Comparison of ENCODE assay signal across 19 cellular contexts in genomic region chr5:57539281-57539701, GRCh38. TPM values are rescaled to one million over a fixed set of nuclear protein-coding genes. Genes with fewer than 3 reads are reported as not detected.
DNase-seq lines count a peak whose midpoint lies in the region; TF ChIP-seq lines count a peak whose summit lies in the region.
"Had no signal": no experiment of that assay in that cellular context is flagged by ENCODE, and none has a peak within 500 bp of the region (broad histone marks: within the 10 kb centered on the region; RNA-seq: fewer than 3 reads in every experiment).

No MANE protein-coding gene starts in this region.

- no peak overlapping the region for H2BK5ac ChIP-seq in mesenchymal stem cell (ENCODE audit: low read depth, low read length, poor library complexity, severe bottlenecking)

- in situ Hi-C loops in astrocyte of the spinal cord (cut with HindIII; ENCODE audit: low sequenced_read_pairs) = no loop called here

- WGBS in mesenchymal stem cell = 89% methylated on average over 3 of the region's 3 CpGs

- no peaks in the 10 kb centered on the region for H3K36me3 ChIP-seq in mesenchymal stem cell (ENCODE audit: control insufficient read depth in 1 of 2, insufficient read depth in 2 of 2, low read depth in 1 of 2, low read length in 2 of 2)
- H3K36me3 ChIP-seq: prostate gland, SJCRH30, stomach, upper lobe of right lung had no signal

- no peak overlapping the region for H3K4ac ChIP-seq in mesenchymal stem cell (ENCODE audit: low read depth in 1 of 2, low read length in 2 of 2)

- no peak overlapping the region for H2AK5ac ChIP-seq in mesenchymal stem cell (ENCODE audit: low read length, severe bottlenecking)

- no peak overlapping the region for H4K91ac ChIP-seq in mesenchymal stem cell (ENCODE audit: low read length)

- no peaks in the 10 kb centered on the region for H3K27me3 ChIP-seq in mesenchymal stem cell (ENCODE audit: control insufficient read depth in 1 of 2, insufficient read depth in 1 of 2, low read length in 2 of 2)
- H3K27me3 ChIP-seq: SJCRH30, stomach, upper lobe of right lung had no signal

- H2BK15ac ChIP-seq in mesenchymal stem cell (ENCODE audit: low read depth, poor library complexity, severe bottlenecking) = no peak overlapping the region

- no peaks in the 10 kb centered on the region for H3K9me3 ChIP-seq in mesenchymal stem cell (ENCODE audit: control insufficient read depth, low read length)
- H3K9me3 ChIP-seq: A549, prostate gland, SJCRH30, stomach, upper lobe of right lung had no signal

- H2BK12ac ChIP-seq in mesenchymal stem cell (ENCODE audit: low read length in 2 of 2) = no peak overlapping the region

- H2AFZ ChIP-seq in mesenchymal stem cell (ENCODE audit: low read depth, low read length) = no peak overlapping the region
- H2AFZ ChIP-seq: GM23338 had no signal

- H2BK120ac ChIP-seq in mesenchymal stem cell (ENCODE audit: low read depth, low read length) = no peak overlapping the region

- H3K9ac ChIP-seq in mesenchymal stem cell (ENCODE audit: low read length) = peak overlapping the region; percentile 82

- H4K8ac ChIP-seq in mesenchymal stem cell (ENCODE audit: low read length) = no peak overlapping the region

- peak; percentile 18 for DNase-seq in AG08396 (ENCODE audit: low spot score)
- DNase-seq in HFF-Myc (ENCODE audit: extremely low read depth, low read depth) = peak; percentile 87
- DNase-seq in astrocyte of the spinal cord (ENCODE audit: low read depth, low spot score) = peak; percentile 42
- DNase-seq in mesenchymal stem cell = peak; percentile 22
- DNase-seq in NCI-H2081 treated with DMSO at 0.1 percent for 48 hours (lab: John Stamatoyannopoulos, UW) = no peak
- DNase-seq in nucleus accumbens (lab: John Stamatoyannopoulos, UW) = no peak
- no peak for DNase-seq in central memory CD4-positive, alpha-beta T cell
- no peak for DNase-seq in stimulated activated CD4-positive, alpha-beta T cell treated with anti-CD3 and anti-CD28 coated beads, Interleukin-2, amount 100 ng/mL, for 48 hours
- DNase-seq: activated T-cell treated with anti-CD3 and anti-CD28 coated beads, Interleukin-2, amount 50 U/mL, for 48 hours; CD8-positive, alpha-beta T cell; DMS53; NCI-H146; SJCRH30; stomach; T-helper 9 cell; upper lobe of right lung had no signal

- no peaks in the 10 kb centered on the region for H3K79me1 ChIP-seq in mesenchymal stem cell (replicated peaks; ENCODE audit: low read length, poor library complexity, severe bottlenecking)

- H3K14ac ChIP-seq in mesenchymal stem cell (ENCODE audit: low read length in 2 of 2) = no peak overlapping the region

- no peak overlapping the region for H3K4me2 ChIP-seq in mesenchymal stem cell (ENCODE audit: low read length, poor library complexity, severe bottlenecking)
- H3K4me2 ChIP-seq: A549, GM23338 had no signal

- H3K27ac ChIP-seq in mesenchymal stem cell (ENCODE audit: low read length, poor library complexity, severe bottlenecking) = no peak overlapping the region
- H3K27ac ChIP-seq: A549, prostate gland, SJCRH30, stomach, upper lobe of right lung had no signal

- no peak overlapping the region for H3K23ac ChIP-seq in mesenchymal stem cell (ENCODE audit: low read length in 2 of 2)

- H3K4me3 ChIP-seq in HFF-Myc (replicated peaks; ENCODE audit: low read depth, low read length) = no peak overlapping the region
- no peak overlapping the region for H3K4me3 ChIP-seq in astrocyte of the spinal cord (ENCODE audit: low read depth, low read length)
- H3K4me3 ChIP-seq in mesenchymal stem cell (ENCODE audit: insufficient read depth in 1 of 2, low read depth in 1 of 2, low read length in 2 of 2) = peak overlapping the region in 1 of 2 experiments; percentile 67
- H3K4me3 ChIP-seq: A549, GM23338, prostate gland, SJCRH30, stomach, upper lobe of right lung had no signal

- no peak for TF ChIP-seq CTCF in HFF-Myc (IDR thresholded peaks at IDR 0.05; ENCODE audit: low read depth, low read length, missing control alignments)
- no peak for TF ChIP-seq CTCF in astrocyte of the spinal cord (IDR thresholded peaks at IDR 0.05; ENCODE audit: low read depth, low read length)

- no peak overlapping the region for H3K18ac ChIP-seq in mesenchymal stem cell (ENCODE audit: low read depth in 1 of 2, low read length in 2 of 2)

- no peaks in the 10 kb centered on the region for H3K4me1 ChIP-seq in mesenchymal stem cell (ENCODE audit: control insufficient read depth, insufficient read depth, low read depth, low read length)
- H3K4me1 ChIP-seq: prostate gland, SJCRH30, stomach, upper lobe of right lung had no signal

RNA-seq across cellular contexts. Expression of gene ACTBL2, which starts 56.7 kb away (rescaled TPM):
- 0.23 TPM for polyA plus RNA-seq in mesenchymal stem cell (2013, experiment 1 of 2)
- polyA plus RNA-seq in mesenchymal stem cell (2013, experiment 2 of 2) = 0.16 TPM
- polyA plus RNA-seq: GM23338 had no signal

Comparison
In these comparisons a context has a peak if more than half of its experiments do, and no peak if none do; other contexts are left out.
1. DNase-seq: peak in AG08396 (single experiment), HFF-Myc (single experiment), astrocyte of the spinal cord (single experiment) and mesenchymal stem cell (single experiment); none in NCI-H2081 treated with DMSO at 0.1 percent for 48 hours (single experiment), nucleus accumbens (0 of 56), central memory CD4-positive, alpha-beta T cell (single experiment) and stimulated activated CD4-positive, alpha-beta T cell treated with anti-CD3 and anti-CD28 coated beads, Interleukin-2, amount 100 ng/mL, for 48 hours (0 of 2).